ENCODE assay signal across 13 cellular contexts in genomic region chr6:220736-221475, GRCh38.
DNase-seq lines count a peak whose midpoint lies in the region; ATAC-seq and TF ChIP-seq lines count a peak whose summit lies in the region.
"Had no signal": no experiment of that assay in that cellular context is flagged by ENCODE, and none has a peak within 500 bp of the region (broad histone marks: within the 10 kb centered on the region; RNA-seq: fewer than 3 reads in every experiment).

No MANE protein-coding gene starts in this region.

- H3K36me3 Mint-ChIP-seq in T-helper 17 cell (ENCODE audit: low read depth) = no peaks in the 10 kb centered on the region

- no peaks in the 10 kb centered on the region for H3K36me3 ChIP-seq in ovary
- H3K36me3 ChIP-seq: brain microvascular endothelial cell, esophagus muscularis mucosa had no signal

- TF ChIP-seq POLR2A in ovary (IDR thresholded peaks at IDR 0.05) = no peak

- H3K27me3 ChIP-seq in AG04450 (ENCODE audit: control insufficient read depth, insufficient read depth, low read length) (no peaks in the 10 kb centered on the region), ovary (no peaks in the 10 kb centered on the region)
- H3K27me3 ChIP-seq: brain microvascular endothelial cell had no signal

- POLR2A ChIA-PET in AG04450 (lab: Yijun Ruan, JAX) = no interaction called here

- H3K4me3 ChIP-seq in AG04450 (ENCODE audit: low read depth, low read length) (peak overlapping the region; percentile 11; the same call in 1 of the 2 replicates), ovary (no peak overlapping the region)
- H3K4me3 ChIP-seq: esophagus muscularis mucosa had no signal

- H3K27me3 Mint-ChIP-seq in T-helper 17 cell = no peaks in the 10 kb centered on the region
- H3K27me3 Mint-ChIP-seq: naive thymus-derived CD4-positive, alpha-beta T cell had no signal

- intact Hi-C loops in ovary (cut with DNase I) (loop anchor here in 1 of 4 donors (2.0 kb wide), 1 partner anchor 36 kb away; no protein-coding TSS in a partner anchor), sciatic nerve (cut with DNase I) (no loop called here)

- DNase-seq in AG04450 (ENCODE audit: low read depth, low spot score) (no peak), GM03348 (ENCODE audit: low spot score) (peak; percentile 30), T-helper 17 cell (no peak), fibroblast of peridontal ligament (ENCODE audit: extremely low read depth) (peak; percentile 16), ovary (no peak), NCI-H2171 (lab: John Stamatoyannopoulos, UW) (no peak), sciatic nerve (ENCODE audit: low spot score) (no peak)
- DNase-seq: brain microvascular endothelial cell, NCI-H345, Right ventricle myocardium superior had no signal

- TF ChIP-seq EP300 in ovary (IDR thresholded peaks at IDR 0.05) = no peak

- H3K27ac ChIP-seq in AG04450 (ENCODE audit: low read depth, low read length) (no peak overlapping the region), ovary (no peak overlapping the region)
- H3K27ac ChIP-seq: brain microvascular endothelial cell, esophagus muscularis mucosa had no signal

- peak overlapping the region; percentile 67 for H3K27ac Mint-ChIP-seq in T-helper 17 cell

- peaks cover 35% of the 10 kb centered on the region for H3K4me1 Mint-ChIP-seq in T-helper 17 cell

- ATAC-seq in T-helper 17 cell = no peak
- no peak for ATAC-seq in GM18870 (IDR thresholded peaks at IDR 0.05; ENCODE audit: unreplicated experiment)
- ATAC-seq in sciatic nerve = no peak

- CTCF ChIA-PET in AG04450 (lab: Charles Lee) = interaction anchor here (0.7 kb wide), 1 partner anchor 52 kb away, joined by 3 read pairs; no protein-coding TSS in a partner anchor

- no peaks in the 10 kb centered on the region; the same call in 1 of the 2 replicates for H3K9me3 ChIP-seq in AG04450 (ENCODE audit: control insufficient read depth, insufficient read depth, low read length)
- no peaks in the 10 kb centered on the region for H3K9me3 ChIP-seq in T-helper 17 cell (ENCODE audit: control insufficient read depth, low read length, poor library complexity, severe bottlenecking)
- no peaks in the 10 kb centered on the region for H3K9me3 ChIP-seq in ovary
- H3K9me3 ChIP-seq: esophagus muscularis mucosa had no signal

- no peaks in the 10 kb centered on the region for H3K4me1 ChIP-seq in ovary (ENCODE audit: insufficient read depth)

- TF ChIP-seq CTCF in AG04450 (IDR thresholded peaks at IDR 0.05; ENCODE audit: low read depth, low read length) = no peak
- TF ChIP-seq CTCF in ovary (IDR thresholded peaks at IDR 0.05) = no peak

- H3K4me3 Mint-ChIP-seq in T-helper 17 cell = peak overlapping the region; percentile 56

- WGBS in ovary, 3 donors = 53 to 64% (median 59%) methylated on average over 16 of the region's 16 CpGs

Comparison
In these comparisons a context has a peak if more than half of its experiments do, and no peak if none do; other contexts are left out.
1. DNase-seq: peak in GM03348 (single experiment) and fibroblast of peridontal ligament (single experiment); none in AG04450 (single experiment), T-helper 17 cell (0 of 3), ovary (0 of 5), NCI-H2171 (single experiment) and sciatic nerve (single experiment).